Comparison of ENCODE assay signal across 7 cellular contexts in genomic region chr10:29536691-29537090, GRCh38.
A peak's percentile ranks its signal among the peaks of the same experiment; 100 is the strongest.
DNase-seq lines count a peak whose midpoint lies in the region; ATAC-seq and TF ChIP-seq lines count a peak whose summit lies in the region.
"Not testable (repeated sequence)": the region's sequence is repeated elsewhere in the genome, so short reads cannot be mapped to it uniquely, and the experiment has no call there.

No MANE protein-coding gene starts in this region.

- not testable (repeated sequence) for DNase-seq in Calu3; ascending aorta (ENCODE audit: low spot score in 2 of 2); esophagus muscularis mucosa (ENCODE audit: extremely low spot score); left ventricle myocardium inferior; osteoblast (ENCODE audit: insufficient read length, low spot score, missing footprints); gastrocnemius medialis; transverse colon

- H2AFZ ChIP-seq in osteoblast (ENCODE audit: low read length), result not testable (repeated sequence)

- not testable (repeated sequence) for ATAC-seq in gastrocnemius medialis

- H3K4me2 ChIP-seq in osteoblast (ENCODE audit: insufficient read depth, low read length), result not testable (repeated sequence)

- peaks cover 24% of the 10 kb centered on the region for H3K79me2 ChIP-seq in osteoblast (ENCODE audit: insufficient read depth, low read length)

- not testable (repeated sequence) for TF ChIP-seq CTCF in Calu3 (IDR thresholded peaks at IDR 0.05; ENCODE audit: unreplicated experiment); ascending aorta (IDR thresholded peaks at IDR 0.05); esophagus muscularis mucosa (IDR thresholded peaks at IDR 0.05); left ventricle myocardium inferior (IDR thresholded peaks at IDR 0.05; ENCODE audit: borderline replicate concordance); osteoblast (IDR thresholded peaks at IDR 0.05; ENCODE audit: extremely low read depth, low read depth, low read length); gastrocnemius medialis (IDR thresholded peaks at IDR 0.05 in 4 of 5, conservative IDR thresholded peaks at IDR 0.05 in 1 of 5); transverse colon (IDR thresholded peaks at IDR 0.05)

- 50% methylated on average over 8 of the region's 8 CpGs for WGBS in esophagus muscularis mucosa
- 48 to 65% methylated on average over 5 to 8 of the region's 8 CpGs for WGBS in transverse colon (ENCODE audit: low coverage in 1 of 2), 2 donors

- not testable (repeated sequence) for H3K9me3 ChIP-seq in ascending aorta; esophagus muscularis mucosa; left ventricle myocardium inferior (replicated peaks); osteoblast (ENCODE audit: low read depth, low read length); gastrocnemius medialis; transverse colon

- TF ChIP-seq POLR2A in esophagus muscularis mucosa (IDR thresholded peaks at IDR 0.05; ENCODE audit: low read depth); gastrocnemius medialis (IDR thresholded peaks at IDR 0.05); transverse colon (IDR thresholded peaks at IDR 0.05): not testable (repeated sequence)

- TF ChIP-seq EP300 in esophagus muscularis mucosa (IDR thresholded peaks at IDR 0.05); transverse colon (IDR thresholded peaks at IDR 0.05; ENCODE audit: low read depth): not testable (repeated sequence)

- CTCF ChIA-PET in Calu3 (lab: Charles Lee), result interaction anchor here (0.9 kb wide), 1 partner anchor 53 kb away, joined by 4 read pairs; no protein-coding TSS in a partner anchor

- H3K4me3 ChIP-seq in ascending aorta; esophagus muscularis mucosa; left ventricle myocardium inferior; osteoblast (ENCODE audit: insufficient read depth, low read length); gastrocnemius medialis; transverse colon: not testable (repeated sequence)

- peaks cover 3 to 42% of the 10 kb centered on the region in 2 donors for H3K4me1 ChIP-seq in ascending aorta
- H3K4me1 ChIP-seq in esophagus muscularis mucosa, result peaks cover 40 to 96% (median 91%) of the 10 kb centered on the region in 4 donors
- peaks cover 64% of the 10 kb centered on the region for H3K4me1 ChIP-seq in left ventricle myocardium inferior
- peaks cover 32% of the 10 kb centered on the region for H3K4me1 ChIP-seq in osteoblast (ENCODE audit: insufficient read depth, low read length)
- peaks cover 85 to 87% of the 10 kb centered on the region in 2 donors for H3K4me1 ChIP-seq in gastrocnemius medialis
- H3K4me1 ChIP-seq in transverse colon, result peaks cover 19 to 53% (median 39%) of the 10 kb centered on the region in 4 donors

- H4K20me1 ChIP-seq in osteoblast (ENCODE audit: insufficient read depth, low read length), result not testable (repeated sequence)

- peak overlapping the region; percentile 60 for H3K27ac Mint-ChIP-seq in Calu3 (ENCODE audit: unreplicated experiment)

- not testable (repeated sequence) for H3K9me3 Mint-ChIP-seq in Calu3 (ENCODE audit: low read depth, unreplicated experiment)

- H3K27ac ChIP-seq in ascending aorta (peak overlapping the region; percentile 71 to 73), esophagus muscularis mucosa (replicated peaks in 1 of 4) (peak overlapping the region; percentile 71 to 78 (median 77)), left ventricle myocardium inferior (replicated peaks) (peak overlapping the region; percentile 85), osteoblast (ENCODE audit: low read depth, low read length) (peak overlapping the region; percentile 90), gastrocnemius medialis (peak overlapping the region; percentile 82 to 90 (median 87)), transverse colon (peak overlapping the region; percentile 77 to 84 (median 80))

- H3K36me3 Mint-ChIP-seq in Calu3 (ENCODE audit: insufficient read depth, unreplicated experiment), result peaks cover 42% of the 10 kb centered on the region

- in situ Hi-C loops in gastrocnemius medialis (cut with MboI; ENCODE audit: low sequenced_read_pairs in 4 of 4); transverse colon (cut with MboI; ENCODE audit: low pct_ligation_motif_present in 1 of 4, low pct_unique_long_range_greater_than_20kb in 1 of 4, low sequenced_read_pairs in 3 of 4): not testable (repeated sequence)

- H3K27me3 ChIP-seq in ascending aorta; esophagus muscularis mucosa; left ventricle myocardium inferior (ENCODE audit: low read depth); osteoblast (ENCODE audit: insufficient read depth, low read length); gastrocnemius medialis; transverse colon: not testable (repeated sequence)

- H3K4me3 Mint-ChIP-seq in Calu3 (ENCODE audit: low read depth, unreplicated experiment), result not testable (repeated sequence)

- intact Hi-C loops in Calu3 (cut with micrococcal nuclease; ENCODE audit: unreplicated experiment) (loop anchor here (5.0 to 10.0 kb wide), 2 partner anchors 56 to 198 kb away; no protein-coding TSS in a partner anchor), ascending aorta (cut with DNase I) (loop anchor here (5.0 kb wide), 1 partner anchor 56 kb away; no protein-coding TSS in a partner anchor)
- intact Hi-C loops in esophagus muscularis mucosa (cut with DNase I); left ventricle myocardium inferior (cut with micrococcal nuclease); gastrocnemius medialis (cut with DNase I; ENCODE audit: low total_unique reads); transverse colon (cut with DNase I; ENCODE audit: low total_unique reads): not testable (repeated sequence)

- H3K36me3 ChIP-seq in ascending aorta, result peaks cover 21% of the 10 kb centered on the region in 2 donors
- H3K36me3 ChIP-seq in esophagus muscularis mucosa, result peaks cover 6 to 56% (median 36%) of the 10 kb centered on the region in 4 donors
- H3K36me3 ChIP-seq in left ventricle myocardium inferior, result peaks cover 21% of the 10 kb centered on the region
- not testable (repeated sequence) for H3K36me3 ChIP-seq in osteoblast (ENCODE audit: insufficient read depth, low read length); transverse colon
- peaks cover 0 to 40% of the 10 kb centered on the region in 2 donors for H3K36me3 ChIP-seq in gastrocnemius medialis

- peaks cover 53% of the 10 kb centered on the region for H3K4me1 Mint-ChIP-seq in Calu3 (ENCODE audit: low read depth, unreplicated experiment)

- H3K27me3 Mint-ChIP-seq in Calu3 (ENCODE audit: unreplicated experiment), result not testable (repeated sequence)

- BruUV-seq in Calu3 (replicated peaks; lab: Mats Ljungman, UMichigan), result not testable (repeated sequence)
